ENCODE assay signal across 12 cellular contexts in the genomic region with DNA sequence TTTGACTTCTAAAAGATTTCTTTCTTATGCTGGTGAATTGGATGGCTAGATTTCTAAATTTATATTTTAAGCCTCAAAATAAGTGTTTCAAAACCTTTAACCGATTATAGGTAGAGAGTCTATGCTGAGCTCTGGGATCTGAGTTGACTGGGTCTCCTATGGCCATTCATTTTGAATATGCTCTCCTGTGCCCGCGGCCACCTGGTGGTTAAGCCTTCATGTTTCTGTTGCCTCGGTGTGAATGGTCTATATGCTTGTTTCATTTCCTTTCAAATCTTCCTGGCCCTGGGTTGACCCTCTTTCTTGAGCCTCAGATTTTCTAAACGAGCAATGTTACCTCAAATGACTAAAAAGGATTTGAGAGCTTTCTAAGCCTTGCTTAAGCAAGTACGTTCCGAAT.
A peak's percentile ranks its signal among the peaks of the same experiment; 100 is the strongest.
DNase-seq lines count a peak whose midpoint lies in the region; ATAC-seq, FAIRE-seq and TF ChIP-seq lines count a peak whose summit lies in the region.
"Had no signal": no experiment of that assay in that cellular context is flagged by ENCODE, and none has a peak within 500 bp of the region (broad histone marks: within the 10 kb centered on the region; RNA-seq: fewer than 3 reads in every experiment).

No MANE protein-coding gene starts in this region.

- no peaks in the 10 kb centered on the region for H3K36me3 Mint-ChIP-seq in neural crest cell (ENCODE audit: low read depth)
- H3K36me3 Mint-ChIP-seq: activated naive CD8-positive, alpha-beta T cell treated with anti-CD3 and anti-CD28 coated beads, Interleukin-2, amount 10 ng/mL, durations not matched to agents 7 days and 5 days had no signal

- no peak overlapping the region for H2AFZ ChIP-seq in Karpas-422 (ENCODE audit: low read length)

- H3K4me3 ChIP-seq in Karpas-422 (ENCODE audit: low read length) (no peak overlapping the region), adipocyte (ENCODE audit: low read length) (no peak overlapping the region)
- H3K4me3 ChIP-seq: SK-N-MC had no signal

- no peaks in the 10 kb centered on the region for H3K9me2 ChIP-seq in Karpas-422 (replicated peaks; ENCODE audit: insufficient read depth, low read length)

- H3K27me3 ChIP-seq in Karpas-422 (ENCODE audit: low read length) = no peaks in the 10 kb centered on the region
- H3K27me3 ChIP-seq in adipocyte (replicated peaks; ENCODE audit: control insufficient read depth, insufficient read depth, low read length) = no peaks in the 10 kb centered on the region

- peaks cover 8% of the 10 kb centered on the region for H3K4me1 Mint-ChIP-seq in neural crest cell
- H3K4me1 Mint-ChIP-seq: activated naive CD8-positive, alpha-beta T cell treated with anti-CD3 and anti-CD28 coated beads, Interleukin-2, amount 10 ng/mL, durations not matched to agents 7 days and 5 days had no signal

- H3K79me2 ChIP-seq in Karpas-422 (ENCODE audit: low read length) = no peaks in the 10 kb centered on the region

- no peaks in the 10 kb centered on the region for H3K4me1 ChIP-seq in Karpas-422 (ENCODE audit: low read length)
- H3K4me1 ChIP-seq in adipocyte (ENCODE audit: control insufficient read depth, insufficient read depth, low read length) = no peaks in the 10 kb centered on the region

- H4K20me1 ChIP-seq in Karpas-422 (ENCODE audit: insufficient read depth, low read depth, low read length) = no peaks in the 10 kb centered on the region

- FAIRE-seq in frontal cortex (lab: Jason Lieb, UNC) = no peak

- no peak overlapping the region for H3K4me2 ChIP-seq in Karpas-422 (ENCODE audit: low read depth, low read length, poor library complexity, severe bottlenecking)

- H3K36me3 ChIP-seq in Karpas-422 (ENCODE audit: insufficient read depth, low read length) (no peaks in the 10 kb centered on the region), adipocyte (ENCODE audit: control insufficient read depth, insufficient read depth, low read length, severe bottlenecking) (no peaks in the 10 kb centered on the region)

- ATAC-seq in GM18870 (IDR thresholded peaks at IDR 0.05; ENCODE audit: unreplicated experiment) = no peak

- H3K27me3 Mint-ChIP-seq in neural crest cell (ENCODE audit: low read depth) = no peaks in the 10 kb centered on the region

- no peak overlapping the region for H3K4me3 Mint-ChIP-seq in neural crest cell
- H3K4me3 Mint-ChIP-seq: activated naive CD8-positive, alpha-beta T cell treated with anti-CD3 and anti-CD28 coated beads, Interleukin-2, amount 10 ng/mL, durations not matched to agents 7 days and 5 days had no signal

- peak; percentile 67 for TF ChIP-seq CTCF in neural crest cell (conservative IDR thresholded peaks at IDR 0.05)

- no peaks in the 10 kb centered on the region for H3K9me3 ChIP-seq in Karpas-422 (ENCODE audit: low read length)
- no peaks in the 10 kb centered on the region for H3K9me3 ChIP-seq in adipocyte (ENCODE audit: control insufficient read depth, low read length)

- no peak overlapping the region for H3K27ac Mint-ChIP-seq in neural crest cell (ENCODE audit: unreplicated experiment)
- H3K27ac Mint-ChIP-seq: activated naive CD8-positive, alpha-beta T cell treated with anti-CD3 and anti-CD28 coated beads, Interleukin-2, amount 10 ng/mL, durations not matched to agents 7 days and 5 days had no signal

- no peak overlapping the region for H3K9ac ChIP-seq in Karpas-422 (ENCODE audit: low read length)
- no peak overlapping the region for H3K9ac ChIP-seq in adipocyte (ENCODE audit: low read length)

- no peaks in the 10 kb centered on the region for H3K9me3 Mint-ChIP-seq in neural crest cell
- H3K9me3 Mint-ChIP-seq: activated naive CD8-positive, alpha-beta T cell treated with anti-CD3 and anti-CD28 coated beads, Interleukin-2, amount 10 ng/mL, durations not matched to agents 7 days and 5 days had no signal

- DNase-seq in NCI-H2107 treated with DMSO at 0.1 percent for 48 hours (lab: John Stamatoyannopoulos, UW; ENCODE audit: unreplicated experiment) (peak; percentile 15), NCI-H2107 (lab: John Stamatoyannopoulos, UW) (no peak), Karpas-422 (peak; percentile 49), adipocyte (ENCODE audit: low read depth) (peak; percentile 1), neural crest cell (ENCODE audit: low read depth, low spot score) (no peak), AML-193 (lab: John Stamatoyannopoulos, UW) (no peak), frontal cortex (ENCODE audit: low spot score in 2 of 2) (no peak)
- DNase-seq: activated naive CD8-positive, alpha-beta T cell treated with anti-CD3 and anti-CD28 coated beads, Interleukin-2, amount 10 ng/mL, durations not matched to agents 7 days and 5 days; GOT3; stimulated activated CD4-positive, alpha-beta T cell treated with anti-CD3 and anti-CD28 coated beads, Interleukin-1b, Interleukin-23, amount 100 ng/mL, for 48 hours had no signal

- no peak overlapping the region for H3K27ac ChIP-seq in Karpas-422 (ENCODE audit: low read length)
- H3K27ac ChIP-seq: SK-N-MC had no signal

Comparison
In these comparisons a context has a peak if more than half of its experiments do, and no peak if none do; other contexts are left out.
1. DNase-seq: peak in NCI-H2107 treated with DMSO at 0.1 percent for 48 hours (single experiment), Karpas-422 (single experiment) and adipocyte (single experiment); none in NCI-H2107 (single experiment), neural crest cell (single experiment), AML-193 (0 of 2) and frontal cortex (0 of 2).